In genomic region chr9:37126214-37126788, GRCh38 we compare ENCODE assay signal across 20 cellular contexts. TPM values are rescaled to one million over a fixed set of nuclear protein-coding genes. Genes with fewer than 3 reads are reported as not detected.
DNase-seq lines count a peak whose midpoint lies in the region; ATAC-seq, FAIRE-seq and TF ChIP-seq lines count a peak whose summit lies in the region.
"Had no signal": no experiment of that assay in that cellular context is flagged by ENCODE, and none has a peak within 500 bp of the region (broad histone marks: within the 10 kb centered on the region; RNA-seq: fewer than 3 reads in every experiment).

No MANE protein-coding gene starts in this region.

- no peak overlapping the region for H3K9ac ChIP-seq in mammary epithelial cell (ENCODE audit: insufficient read depth, low read length)
- H3K9ac ChIP-seq in mesendoderm (ENCODE audit: low read length), result no peak overlapping the region

- H4K8ac ChIP-seq in mesendoderm (ENCODE audit: low read depth, low read length), result no peak overlapping the region

- no peak overlapping the region for H3K4ac ChIP-seq in mesendoderm (ENCODE audit: low read depth, low read length)

- H3K4me1 Mint-ChIP-seq in MCF 10A (ENCODE audit: insufficient read depth, unreplicated experiment) (peaks cover 15% of the 10 kb centered on the region), GM23338 (peaks cover 17% of the 10 kb centered on the region)

- H3K4me3 ChIP-seq in mammary epithelial cell (replicated peaks in 1 of 3; ENCODE audit: insufficient read depth in 1 of 3, low read depth in 2 of 3, low read length in 3 of 3) (no peak overlapping the region), OCI-LY7 (ENCODE audit: low read depth, low read length, poor library complexity, severe bottlenecking) (no peak overlapping the region), small intestine (ENCODE audit: low read depth in 1 of 2, low read length in 2 of 2) (no peak overlapping the region), mesendoderm (ENCODE audit: low read length) (no peak overlapping the region), GM23338 (no peak overlapping the region)
- H3K4me3 ChIP-seq: SJCRH30 had no signal

- H3K36me3 Mint-ChIP-seq in MCF 10A (ENCODE audit: insufficient read depth, unreplicated experiment), result peaks cover 10% of the 10 kb centered on the region
- H3K36me3 Mint-ChIP-seq in GM23338 (ENCODE audit: low read depth), result peaks cover 3% of the 10 kb centered on the region; the same call in 1 of the 3 replicates

- no peak overlapping the region for H3K27ac ChIP-seq in mammary epithelial cell (ENCODE audit: insufficient read depth, low read depth, low read length)
- no peak overlapping the region for H3K27ac ChIP-seq in OCI-LY7 (ENCODE audit: low read depth, low read length, poor library complexity, severe bottlenecking)
- no peak overlapping the region for H3K27ac ChIP-seq in small intestine (ENCODE audit: low read depth in 1 of 2, low read length in 1 of 2)
- no peak overlapping the region for H3K27ac ChIP-seq in mesendoderm (ENCODE audit: low read depth, low read length)
- H3K27ac ChIP-seq in GM23338 (ENCODE audit: low read depth), result no peak overlapping the region
- H3K27ac ChIP-seq: RWPE1, SJCRH30 had no signal

- ATAC-seq in GM23338, result no peak

- H4K5ac ChIP-seq in mesendoderm (ENCODE audit: low read length), result no peak overlapping the region

- H3K9me3 Mint-ChIP-seq in MCF 10A (ENCODE audit: unreplicated experiment) (no peaks in the 10 kb centered on the region), GM23338 (no peaks in the 10 kb centered on the region)
- H3K9me3 Mint-ChIP-seq: CD8-positive, alpha-beta memory T cell had no signal

- TF ChIP-seq CTCF in mammary epithelial cell (conservative IDR thresholded peaks at IDR 0.05 in 1 of 2, IDR thresholded peaks at IDR 0.05 in 1 of 2; ENCODE audit: extremely low read depth in 1 of 2, insufficient read depth in 1 of 2, low read depth in 1 of 2, low read length in 2 of 2), result no peak
- no peak for TF ChIP-seq CTCF in MCF 10A (IDR thresholded peaks at IDR 0.05; ENCODE audit: unreplicated experiment)
- no peak for TF ChIP-seq CTCF in OCI-LY7 (conservative IDR thresholded peaks at IDR 0.05; ENCODE audit: low read length)
- TF ChIP-seq CTCF in GM23338 (conservative IDR thresholded peaks at IDR 0.05; ENCODE audit: low read depth in 2 of 2), result no peak

- TSS peak; percentile 2 for BruUV-seq in mammary epithelial cell (replicated peaks; lab: Mats Ljungman, UMichigan)
- no TSS peak for BruUV-seq in MCF 10A (replicated peaks; lab: Mats Ljungman, UMichigan)
- no TSS peak for BruUV-seq in OCI-LY7 (replicated peaks; lab: Mats Ljungman, UMichigan)

- no peak overlapping the region for H3K18ac ChIP-seq in mesendoderm (ENCODE audit: low read length)

- DNase-seq in mammary epithelial cell, result no peak
- DNase-seq in MCF 10A (ENCODE audit: unreplicated experiment), result no peak
- no peak for DNase-seq in GM12891 (ENCODE audit: insufficient read length, low spot score)
- no peak for DNase-seq in OCI-LY7 (ENCODE audit: low spot score)
- peak; percentile 11 for DNase-seq in small intestine
- DNase-seq in mesendoderm, result no peak
- no peak for DNase-seq in anterior cingulate cortex (lab: John Stamatoyannopoulos, UW)
- DNase-seq in GM23338 (ENCODE audit: low spot score), result no peak
- DNase-seq: BE2C; CD8-positive, alpha-beta memory T cell; DMS79 treated with DMSO at 0.1 percent for 48 hours; Kasumi-1; NCI-H1930; NCI-H2171; NCI-H446; NCI-H69; SJCRH30 had no signal

- intact Hi-C loops in mammary epithelial cell (cut with micrococcal nuclease) (loop anchor here (10.0 kb wide), 1 partner anchor 252 kb away; no protein-coding TSS in a partner anchor), MCF 10A (cut with micrococcal nuclease) (no loop called here), OCI-LY7 (cut with micrococcal nuclease; ENCODE audit: unreplicated experiment) (no loop called here)

- no peaks in the 10 kb centered on the region; the same call in 1 of the 2 replicates for H3F3A ChIP-seq in GM23338 (replicated peaks; ENCODE audit: low read depth)

- H3K27ac Mint-ChIP-seq in MCF 10A (ENCODE audit: low read depth, unreplicated experiment) (no peak overlapping the region), GM23338 (no peak overlapping the region)
- H3K27ac Mint-ChIP-seq: CD8-positive, alpha-beta memory T cell had no signal

- no peak for TF ChIP-seq POLR2A in GM12891 (IDR thresholded peaks at IDR 0.05; ENCODE audit: low read depth, low read length)

- H3K79me2 ChIP-seq in mammary epithelial cell (ENCODE audit: insufficient read depth, low read length) (peaks cover 80% of the 10 kb centered on the region), OCI-LY7 (ENCODE audit: insufficient read depth, low read depth, low read length) (peaks cover 96% of the 10 kb centered on the region), mesendoderm (ENCODE audit: control insufficient read depth, insufficient read depth, low read length) (peaks cover 19% of the 10 kb centered on the region), GM23338 (replicated peaks; ENCODE audit: insufficient read depth) (peaks cover 95% of the 10 kb centered on the region)

- H3K27me3 Mint-ChIP-seq in MCF 10A (ENCODE audit: insufficient read depth, unreplicated experiment), result no peaks in the 10 kb centered on the region
- H3K27me3 Mint-ChIP-seq in GM23338 (ENCODE audit: insufficient read depth, low read depth, poor library complexity), result no peaks in the 10 kb centered on the region
- H3K27me3 Mint-ChIP-seq: CD8-positive, alpha-beta memory T cell had no signal

- H3K4me3 Mint-ChIP-seq in MCF 10A (ENCODE audit: unreplicated experiment) (no peak overlapping the region), GM23338 (no peak overlapping the region)
- H3K4me3 Mint-ChIP-seq: CD8-positive, alpha-beta memory T cell had no signal

- in situ Hi-C loops in mammary epithelial cell (cut with MboI; ENCODE audit: low sequenced_read_pairs in 2 of 2), result no loop called here

- H3K4me2 ChIP-seq in mammary epithelial cell (ENCODE audit: insufficient read depth, low read depth, low read length) (no peak overlapping the region), OCI-LY7 (ENCODE audit: low read length) (peak overlapping the region; percentile 25; the same call in 1 of the 2 replicates), mesendoderm (ENCODE audit: low read length) (no peak overlapping the region), GM23338 (no peak overlapping the region)

- dilution Hi-C loops in mammary epithelial cell (cut with HindIII; ENCODE audit: low sequenced_read_pairs), result no loop called here

- H3K9me3 ChIP-seq in mammary epithelial cell (replicated peaks; ENCODE audit: insufficient read depth, low read length) (no peaks in the 10 kb centered on the region), OCI-LY7 (ENCODE audit: low read length) (no peaks in the 10 kb centered on the region), small intestine (ENCODE audit: control insufficient read depth, low read depth) (no peaks in the 10 kb centered on the region)
- H3K9me3 ChIP-seq: BE2C, SJCRH30 had no signal

- H2AK5ac ChIP-seq in mesendoderm (ENCODE audit: low read length), result no peak overlapping the region

- no peaks in the 10 kb centered on the region for H3K27me3 ChIP-seq in mammary epithelial cell (ENCODE audit: insufficient read depth, low read length)
- H3K27me3 ChIP-seq in small intestine (ENCODE audit: control insufficient read depth in 2 of 2, insufficient read depth in 2 of 2, low read length in 2 of 2), result no peaks in the 10 kb centered on the region
- H3K27me3 ChIP-seq in mesendoderm (ENCODE audit: insufficient read depth, low read length, poor library complexity), result no peaks in the 10 kb centered on the region
- no peaks in the 10 kb centered on the region for H3K27me3 ChIP-seq in GM23338 (ENCODE audit: insufficient read depth)
- H3K27me3 ChIP-seq: BE2C, SJCRH30 had no signal

- no peak overlapping the region for H2BK5ac ChIP-seq in mesendoderm (ENCODE audit: low read length)

- H3K56ac ChIP-seq in mesendoderm (ENCODE audit: low read length), result no peak overlapping the region

- H2BK15ac ChIP-seq in mesendoderm (replicated peaks; ENCODE audit: low read depth), result no peak overlapping the region

- no peak overlapping the region for H2AFZ ChIP-seq in mammary epithelial cell (ENCODE audit: low read depth, low read length)
- no peak overlapping the region for H2AFZ ChIP-seq in OCI-LY7 (ENCODE audit: low read length)
- H2AFZ ChIP-seq in GM23338, result no peak overlapping the region

- peaks cover 15% of the 10 kb centered on the region for H3K36me3 ChIP-seq in mammary epithelial cell (ENCODE audit: insufficient read depth, low read length)
- peaks cover 84% of the 10 kb centered on the region for H3K36me3 ChIP-seq in OCI-LY7 (ENCODE audit: insufficient read depth, low read length)
- H3K36me3 ChIP-seq in small intestine (ENCODE audit: control insufficient read depth in 2 of 2, insufficient read depth in 2 of 2, low read length in 2 of 2), result peaks cover 3 to 4% of the 10 kb centered on the region in 2 donors
- H3K36me3 ChIP-seq in mesendoderm (ENCODE audit: control insufficient read depth, insufficient read depth, low read length), result no peaks in the 10 kb centered on the region
- H3K36me3 ChIP-seq in GM23338 (ENCODE audit: insufficient read depth), result peaks cover 7% of the 10 kb centered on the region; the same call in 1 of the 2 replicates

- H3K4me1 ChIP-seq in mammary epithelial cell (ENCODE audit: insufficient read depth, low read length) (peaks cover 2% of the 10 kb centered on the region), OCI-LY7 (ENCODE audit: insufficient read depth, low read length, poor library complexity, severe bottlenecking) (peaks cover 64% of the 10 kb centered on the region), small intestine (ENCODE audit: control insufficient read depth in 2 of 2, insufficient read depth in 1 of 2, low read depth in 1 of 2, low read length in 1 of 2) (no peaks in the 10 kb centered on the region), mesendoderm (ENCODE audit: control insufficient read depth, low read depth, low read length) (no peaks in the 10 kb centered on the region), GM23338 (ENCODE audit: insufficient read depth) (peaks cover 11% of the 10 kb centered on the region; the same call in 1 of the 2 replicates)
- H3K4me1 ChIP-seq: SJCRH30 had no signal

- H4K20me1 ChIP-seq in mammary epithelial cell (ENCODE audit: insufficient read depth, low read length), result no peaks in the 10 kb centered on the region
- 0 out of 2 replicates have a peak, but pooled peaks cover 21% of the 10 kb centered on the region for H4K20me1 ChIP-seq in OCI-LY7 (ENCODE audit: insufficient read depth, low read length)
- H4K20me1 ChIP-seq in GM23338 (replicated peaks; ENCODE audit: insufficient read depth), result peaks cover 33% of the 10 kb centered on the region; the same call in 1 of the 2 replicates

- no peaks in the 10 kb centered on the region for H3K9me2 ChIP-seq in OCI-LY7 (ENCODE audit: insufficient read depth, low read length)
- no peaks in the 10 kb centered on the region for H3K9me2 ChIP-seq in GM23338 (ENCODE audit: insufficient read depth)

- CTCF ChIA-PET in mammary epithelial cell (lab: Charles Lee; ENCODE audit: low non-redundant PET), result no interaction called here
- CTCF ChIA-PET in MCF 10A (lab: Yijun Ruan, JAX), result interaction anchor here (0.8 kb wide), 1 partner anchor 253 kb away, joined by 4 read pairs; no protein-coding TSS in a partner anchor
- CTCF ChIA-PET in OCI-LY7 (lab: Charles Lee; ENCODE audit: unreplicated experiment), result interaction anchor here (0.5 kb wide), 1 partner anchor 97 kb away, joined by 4 read pairs; no protein-coding TSS in a partner anchor

- peak; percentile 74 for FAIRE-seq in GM12891 (lab: Jason Lieb, UNC)
- no peak for FAIRE-seq in small intestine (lab: Jason Lieb, UNC)
- FAIRE-seq: G401.6, H54 had no signal

- H3K79me1 ChIP-seq in mesendoderm (ENCODE audit: low read length), result peaks cover 5% of the 10 kb centered on the region

- H2BK120ac ChIP-seq in mesendoderm (ENCODE audit: low read depth, low read length), result no peak overlapping the region

- 96% methylated on average over 6 of the region's 6 CpGs for WGBS in mammary epithelial cell (ENCODE audit: low coverage, missing lambda C conversion rate)
- WGBS in small intestine, 3 donors, result 73 to 80% (median 73%) methylated on average over 6 of the region's 6 CpGs
- no CpG with 5 or more reads among the region's 6 CpGs for WGBS in mesendoderm (ENCODE audit: extremely low coverage, insufficient coverage, low lambda C conversion rate)

- H3K23ac ChIP-seq in mesendoderm (ENCODE audit: low read length), result no peak overlapping the region

- POLR2A ChIA-PET in MCF 10A (lab: Yijun Ruan, JAX) (no interaction called here), OCI-LY7 (lab: Charles Lee) (interaction anchor here (0.7 to 1.8 kb wide), 3 partner anchors 12 to 200 kb away, joined by 3 to 4 read pairs (median 3); no protein-coding TSS in a partner anchor)

RNA-seq across cellular contexts. Expression of gene ZCCHC7, which starts 5.9 kb away (rescaled TPM):
- 10 to 100 TPM; 15.8 to 25.5 TPM for total RNA-seq in mammary epithelial cell
- 11.5 TPM for polyA plus RNA-seq in mammary epithelial cell
- 15.9 TPM for polyA minus RNA-seq in mammary epithelial cell
- 34.0 and 41.7 TPM in 2 replicates for total RNA-seq in MCF 10A (2022)
- 43.5 TPM for polyA plus RNA-seq in GM12891 (2012; ENCODE audit: low read depth, missing spikeins)
- total RNA-seq in OCI-LY7 (2014; rRNA removed; shearing (Covaris generic)), result 108 and 110 TPM in 2 replicates
- total RNA-seq in OCI-LY7 (2022), result 76.4 and 101 TPM in 2 replicates
- 1 to 10 TPM; 4.9 to 9.1 (median 6.7) TPM for polyA plus RNA-seq in small intestine
- 33.4 TPM for polyA plus RNA-seq in mesendoderm (2013, experiment 1 of 2)
- polyA plus RNA-seq in mesendoderm (2013, experiment 2 of 2), result 33.7 TPM
- 26.7 and 29.8 TPM in 2 replicates for total RNA-seq in GM23338 (2014; rRNA removed; shearing (Covaris generic))
- polyA plus RNA-seq in GM23338 (2016; fragmentation: Nextera tagmentation; extraction: Ambion mirVana), result 34.3 and 38.8 TPM in 2 replicates
